Comparison of ENCODE assay signal across 34 cellular contexts in genomic region chr1:248229360-248229908, GRCh38. TPM values are rescaled to one million over a fixed set of nuclear protein-coding genes. Genes with fewer than 3 reads are reported as not detected.
"Had no signal": no experiment of that assay in that cellular context is flagged by ENCODE, and none has a peak within 500 bp of the region (broad histone marks: within the 10 kb centered on the region; RNA-seq: fewer than 3 reads in every experiment).

No MANE protein-coding gene starts in this region.

- DNase-seq: activated B cell treated with CpG ODN at 0.5 μM for 24 hours; activated CD4-positive, alpha-beta memory T cell treated with anti-CD3 and anti-CD28 coated beads, Interleukin-2, amount 10 ng/mL, durations not matched to agents 7 days and 5 days; activated CD4-positive, alpha-beta T cell treated with anti-CD3 and anti-CD28 coated beads for 4 hours; activated CD4-positive, alpha-beta T cell treated with anti-CD3 and anti-CD28 coated beads, Interleukin-2, amount 10 ng/mL, durations not matched to agents 24 days and 14 days; activated CD4-positive, alpha-beta T cell treated with anti-CD3 and anti-CD28 coated beads, Interleukin-2, amount 50 U/mL, for 1 hour; activated CD4-positive, alpha-beta T cell treated with anti-CD3 and anti-CD28 coated beads, Interleukin-2, amount 50 U/mL, for 4 hours; activated CD4-positive, CD25-positive, alpha-beta regulatory T cell treated with anti-CD3 and anti-CD28 coated beads, Interleukin-2, amount 50 U/mL, for 72 hours; activated CD8-positive, alpha-beta memory T cell treated with anti-CD3 and anti-CD28 coated beads for 24 hours; activated CD8-positive, alpha-beta memory T cell treated with anti-CD3 and anti-CD28 coated beads, Interleukin-2, amount 10 ng/mL, durations not matched to agents 7 days and 5 days; activated CD8-positive, alpha-beta memory T cell treated with anti-CD3 and anti-CD28 coated beads, Interleukin-2, amount 50 U/mL, for 48 hours; activated CD8-positive, alpha-beta T cell treated with anti-CD3 and anti-CD28 coated beads, Interleukin-2, amount 10 ng/mL, durations not matched to agents 7 days and 5 days; activated effector memory CD4-positive, alpha-beta T cell treated with Interleukin-2 at 50 U/mL for 16 hours; activated gamma-delta T cell; activated naive CD4-positive, alpha-beta T cell treated with anti-CD3 and anti-CD28 coated beads, Interleukin-2, amount 10 ng/mL, durations not matched to agents 7 days and 5 days; activated naive CD4-positive, alpha-beta T cell treated with Interleukin-2 at 50 U/mL for 16 hours; activated naive CD8-positive, alpha-beta T cell treated with anti-CD3 and anti-CD28 coated beads, Interleukin-2, amount 10 ng/mL, durations not matched to agents 7 days and 5 days; activated naive CD8-positive, alpha-beta T cell treated with anti-CD3 and anti-CD28 coated beads, Interleukin-2, amount 50 U/mL, for 24 hours; activated T-cell treated with anti-CD3 and anti-CD28 coated beads, Interleukin-2, amount 50 U/mL, for 24 hours; activated T-cell treated with anti-CD3 and anti-CD28 coated beads, Interleukin-2, amount 50 U/mL, for 48 hours; amygdala; anterior cingulate cortex; body of pancreas; brain microvascular endothelial cell; cerebellar nuclear complex; T-helper 1 cell; T-helper 2 cell; T-helper 9 cell had no signal

- ATAC-seq: activated CD8-positive, alpha-beta memory T cell treated with anti-CD3 and anti-CD28 coated beads, Interleukin-2, amount 10 ng/mL, durations not matched to agents 7 days and 5 days; activated CD8-positive, alpha-beta T cell treated with anti-CD3 and anti-CD28 coated beads, Interleukin-2, amount 10 ng/mL, durations not matched to agents 7 days and 5 days; activated naive CD8-positive, alpha-beta T cell treated with anti-CD3 and anti-CD28 coated beads, Interleukin-2, amount 50 U/mL, for 24 hours; body of pancreas had no signal

- H3K36me3 ChIP-seq: brain microvascular endothelial cell, breast epithelium had no signal

- H3K4me1 ChIP-seq: body of pancreas, breast epithelium had no signal

- H3K27ac ChIP-seq: body of pancreas, brain microvascular endothelial cell, breast epithelium, VCaP had no signal

- H3K4me3 ChIP-seq: body of pancreas, breast epithelium had no signal

- H3K27me3 ChIP-seq: body of pancreas, brain microvascular endothelial cell, breast epithelium had no signal

- FAIRE-seq: astrocyte, TTC549 had no signal

- H3K9me3 ChIP-seq: body of pancreas had no signal

RNA-seq across cellular contexts. Expression of gene OR2M4, which starts 1.8 kb away (rescaled TPM):
- total RNA-seq: activated B cell treated with CpG ODN at 0.5 μM for 24 hours; activated CD4-positive, alpha-beta memory T cell treated with anti-CD3 and anti-CD28 coated beads, Interleukin-2, amount 10 ng/mL, durations not matched to agents 7 days and 5 days; activated CD4-positive, alpha-beta T cell treated with anti-CD3 and anti-CD28 coated beads, Interleukin-2, amount 10 ng/mL, durations not matched to agents 24 days and 14 days; activated CD8-positive, alpha-beta memory T cell treated with anti-CD3 and anti-CD28 coated beads, Interleukin-2, amount 10 ng/mL, durations not matched to agents 7 days and 5 days; activated CD8-positive, alpha-beta T cell treated with anti-CD3 and anti-CD28 coated beads, Interleukin-2, amount 10 ng/mL, durations not matched to agents 7 days and 5 days; activated naive CD8-positive, alpha-beta T cell treated with anti-CD3 and anti-CD28 coated beads, Interleukin-2, amount 10 ng/mL, durations not matched to agents 7 days and 5 days; activated T-helper 2 cell treated with anti-CD3 and anti-CD28 coated beads, Interferon-gamma antibody, Interleukin-2, Interleukin-4, amounts not matched to agents 10 μg/mL and 5 μg/mL and 100 μg/mL, durations not matched to agents 14 hours and 24 hours and 36 hours; astrocyte; body of pancreas; cardiac septum had no signal
- polyA plus RNA-seq: adipose tissue had no signal

RNA-seq across cellular contexts. Expression of gene OR2M3, which starts 32.4 kb away (rescaled TPM):
- total RNA-seq: activated B cell treated with CpG ODN at 0.5 μM for 24 hours; activated CD4-positive, alpha-beta memory T cell treated with anti-CD3 and anti-CD28 coated beads, Interleukin-2, amount 10 ng/mL, durations not matched to agents 7 days and 5 days; activated CD4-positive, alpha-beta T cell treated with anti-CD3 and anti-CD28 coated beads, Interleukin-2, amount 10 ng/mL, durations not matched to agents 24 days and 14 days; activated CD8-positive, alpha-beta memory T cell treated with anti-CD3 and anti-CD28 coated beads, Interleukin-2, amount 10 ng/mL, durations not matched to agents 7 days and 5 days; activated CD8-positive, alpha-beta T cell treated with anti-CD3 and anti-CD28 coated beads, Interleukin-2, amount 10 ng/mL, durations not matched to agents 7 days and 5 days; activated naive CD8-positive, alpha-beta T cell treated with anti-CD3 and anti-CD28 coated beads, Interleukin-2, amount 10 ng/mL, durations not matched to agents 7 days and 5 days; activated T-helper 2 cell treated with anti-CD3 and anti-CD28 coated beads, Interferon-gamma antibody, Interleukin-2, Interleukin-4, amounts not matched to agents 10 μg/mL and 5 μg/mL and 100 μg/mL, durations not matched to agents 14 hours and 24 hours and 36 hours; astrocyte; body of pancreas; cardiac septum had no signal
- polyA plus RNA-seq: adipose tissue had no signal

RNA-seq across cellular contexts. Expression of gene OR2T33, which starts 48.3 kb away (rescaled TPM):
- total RNA-seq: activated B cell treated with CpG ODN at 0.5 μM for 24 hours; activated CD4-positive, alpha-beta memory T cell treated with anti-CD3 and anti-CD28 coated beads, Interleukin-2, amount 10 ng/mL, durations not matched to agents 7 days and 5 days; activated CD4-positive, alpha-beta T cell treated with anti-CD3 and anti-CD28 coated beads, Interleukin-2, amount 10 ng/mL, durations not matched to agents 24 days and 14 days; activated CD8-positive, alpha-beta memory T cell treated with anti-CD3 and anti-CD28 coated beads, Interleukin-2, amount 10 ng/mL, durations not matched to agents 7 days and 5 days; activated CD8-positive, alpha-beta T cell treated with anti-CD3 and anti-CD28 coated beads, Interleukin-2, amount 10 ng/mL, durations not matched to agents 7 days and 5 days; activated naive CD8-positive, alpha-beta T cell treated with anti-CD3 and anti-CD28 coated beads, Interleukin-2, amount 10 ng/mL, durations not matched to agents 7 days and 5 days; activated T-helper 2 cell treated with anti-CD3 and anti-CD28 coated beads, Interferon-gamma antibody, Interleukin-2, Interleukin-4, amounts not matched to agents 10 μg/mL and 5 μg/mL and 100 μg/mL, durations not matched to agents 14 hours and 24 hours and 36 hours; astrocyte; body of pancreas; breast epithelium; cardiac septum had no signal
- polyA plus RNA-seq: adipose tissue had no signal

RNA-seq across cellular contexts. Expression of gene OR2M2, which starts 54.8 kb away (rescaled TPM):
- total RNA-seq: activated B cell treated with CpG ODN at 0.5 μM for 24 hours; activated CD4-positive, alpha-beta memory T cell treated with anti-CD3 and anti-CD28 coated beads, Interleukin-2, amount 10 ng/mL, durations not matched to agents 7 days and 5 days; activated CD4-positive, alpha-beta T cell treated with anti-CD3 and anti-CD28 coated beads, Interleukin-2, amount 10 ng/mL, durations not matched to agents 24 days and 14 days; activated CD8-positive, alpha-beta memory T cell treated with anti-CD3 and anti-CD28 coated beads, Interleukin-2, amount 10 ng/mL, durations not matched to agents 7 days and 5 days; activated CD8-positive, alpha-beta T cell treated with anti-CD3 and anti-CD28 coated beads, Interleukin-2, amount 10 ng/mL, durations not matched to agents 7 days and 5 days; activated naive CD8-positive, alpha-beta T cell treated with anti-CD3 and anti-CD28 coated beads, Interleukin-2, amount 10 ng/mL, durations not matched to agents 7 days and 5 days; activated T-helper 2 cell treated with anti-CD3 and anti-CD28 coated beads, Interferon-gamma antibody, Interleukin-2, Interleukin-4, amounts not matched to agents 10 μg/mL and 5 μg/mL and 100 μg/mL, durations not matched to agents 14 hours and 24 hours and 36 hours; astrocyte; body of pancreas; breast epithelium; cardiac septum had no signal
- polyA plus RNA-seq: adipose tissue had no signal
